ENCODE assay signal across 15 cellular contexts in the genomic region with DNA sequence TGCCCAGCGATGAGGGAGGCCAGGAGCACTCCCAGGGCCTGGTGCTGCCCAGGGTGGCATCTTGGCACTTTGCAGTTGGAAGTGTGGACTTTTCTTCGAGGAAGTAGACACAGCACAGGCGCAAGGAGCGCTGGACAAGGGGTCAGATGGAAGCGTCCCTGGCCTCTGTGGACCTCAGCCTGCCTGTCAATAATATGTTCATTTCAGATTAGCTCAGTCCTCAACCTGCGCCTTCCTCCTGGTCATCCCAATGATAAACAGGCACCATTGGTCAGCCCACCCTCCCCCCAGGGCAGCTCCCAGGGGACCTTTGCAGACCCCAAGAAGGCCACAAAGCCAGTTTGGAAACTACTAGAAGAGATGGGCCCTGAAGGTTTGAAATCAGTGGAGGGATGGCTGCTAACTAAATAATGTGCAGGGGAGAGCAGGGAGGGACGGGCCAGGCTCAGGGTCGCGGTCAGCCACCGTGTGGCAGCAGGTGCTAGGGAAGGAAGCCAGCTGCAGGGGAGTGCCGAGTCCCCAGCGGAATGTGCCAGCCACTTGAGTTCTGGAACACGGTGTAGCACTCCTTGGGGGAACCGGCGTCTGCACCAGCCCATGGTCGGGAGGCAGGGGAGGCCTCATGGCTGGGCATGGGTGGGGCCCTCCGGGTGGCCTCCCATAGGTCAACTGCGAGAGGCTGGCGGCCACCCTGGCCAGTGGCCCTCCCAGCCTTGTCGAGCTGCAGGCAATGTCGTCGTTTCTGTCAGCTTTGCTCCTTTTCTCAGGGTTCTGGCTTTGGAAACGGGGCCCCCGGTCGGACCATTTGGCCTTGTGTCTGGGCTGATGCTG. TPM values are rescaled to one million over a fixed set of nuclear protein-coding genes. Genes with fewer than 3 reads are reported as not detected.
DNase-seq lines count a peak whose midpoint lies in the region; ATAC-seq, FAIRE-seq and TF ChIP-seq lines count a peak whose summit lies in the region.
"Had no signal": no experiment of that assay in that cellular context is flagged by ENCODE, and none has a peak within 500 bp of the region (broad histone marks: within the 10 kb centered on the region; RNA-seq: fewer than 3 reads in every experiment).

No MANE protein-coding gene starts in this region.

- H3K36me3 ChIP-seq in skeletal muscle tissue (ENCODE audit: control insufficient read depth in 3 of 3, insufficient read depth in 3 of 3, low read length in 3 of 3) (peaks cover 20 to 24% (median 20%) of the 10 kb centered on the region in 3 donors), small intestine (ENCODE audit: control insufficient read depth in 2 of 2, insufficient read depth in 2 of 2, low read length in 2 of 2) (peaks cover 3 to 8% of the 10 kb centered on the region in 2 donors)

- peak; percentile 33 for DNase-seq in LHCN-M2 (ENCODE audit: low read depth)
- no peak for DNase-seq in WTC11 (ENCODE audit: low spot score)
- DNase-seq in left colon, result no peak
- DNase-seq in small intestine, result no peak
- DNase-seq in NOMO-1 (lab: John Stamatoyannopoulos, UW; ENCODE audit: unreplicated experiment in 2 of 2), result no peak
- DNase-seq in NOMO-1 treated with DMSO at 0.1 percent for 48 hours (lab: John Stamatoyannopoulos, UW; ENCODE audit: unreplicated experiment), result no peak
- DNase-seq: CD4-positive, alpha-beta memory T cell; HFFc6; midbrain; RPMI8226; stimulated activated CD4-positive, alpha-beta T cell treated with anti-CD3 and anti-CD28 coated beads, Interleukin-4, amount 100 ng/mL, for 1 hour had no signal

- WGBS in small intestine, 3 donors, result 88 to 90% (median 88%) methylated on average over 22 to 25 of the region's 25 CpGs

- H3K9me3 ChIP-seq in skeletal muscle tissue (ENCODE audit: control insufficient read depth in 3 of 3, low read length in 3 of 3) (no peaks in the 10 kb centered on the region), small intestine (ENCODE audit: control insufficient read depth, low read depth) (no peaks in the 10 kb centered on the region)

- no peak for FAIRE-seq in small intestine (lab: Jason Lieb, UNC)

- peak overlapping the region; percentile 33 to 74 (median 39) for H3K9ac ChIP-seq in skeletal muscle tissue (ENCODE audit: low read depth in 1 of 3, low read length in 3 of 3)

- no peaks in the 10 kb centered on the region for H3K27me3 Mint-ChIP-seq in WTC11 (ENCODE audit: low read depth)
- H3K27me3 Mint-ChIP-seq: CD4-positive, alpha-beta memory T cell; stimulated activated memory B cell treated with anti-CD40 and anti-IgM and Interleukin-4, amounts not matched to agents 10 μg/mL and 1 μg/mL and 100 μg/mL, for 72 hours had no signal

- CTCF ChIA-PET in WTC11 (lab: Charles Lee), result interaction anchor here (0.6 to 5.1 kb wide), 4 partner anchors 16 to 192 kb away, joined by 3 to 30 read pairs (median 4); no protein-coding TSS in a partner anchor

- H3K4me3 Mint-ChIP-seq in WTC11, result no peak overlapping the region
- H3K4me3 Mint-ChIP-seq: CD4-positive, alpha-beta memory T cell; HFFc6; stimulated activated memory B cell treated with anti-CD40 and anti-IgM and Interleukin-4, amounts not matched to agents 10 μg/mL and 1 μg/mL and 100 μg/mL, for 72 hours had no signal

- POLR2A ChIA-PET in WTC11 (lab: Charles Lee), result no interaction called here

- intact Hi-C loops in left colon (cut with DNase I, micrococcal nuclease), result no loop called here

- no peaks in the 10 kb centered on the region for H3K27me3 ChIP-seq in skeletal muscle tissue (ENCODE audit: control insufficient read depth in 3 of 3, insufficient read depth in 3 of 3, low read length in 3 of 3)
- no peaks in the 10 kb centered on the region for H3K27me3 ChIP-seq in small intestine (ENCODE audit: control insufficient read depth in 2 of 2, insufficient read depth in 2 of 2, low read length in 2 of 2)

- peaks cover 26% of the 10 kb centered on the region for H3K4me1 Mint-ChIP-seq in WTC11

- H3K9me3 Mint-ChIP-seq in WTC11, result no peaks in the 10 kb centered on the region
- H3K9me3 Mint-ChIP-seq: activated naive CD4-positive, alpha-beta T cell treated with anti-CD3 and anti-CD28 coated beads, Interleukin-2, amount 50 U/mL, for 72 hours; CD4-positive, alpha-beta memory T cell; HFFc6; stimulated activated memory B cell treated with anti-CD40 and anti-IgM and Interleukin-4, amounts not matched to agents 10 μg/mL and 1 μg/mL and 100 μg/mL, for 72 hours had no signal

- H3K4me1 ChIP-seq in skeletal muscle tissue (ENCODE audit: control insufficient read depth in 3 of 3, insufficient read depth in 3 of 3, low read length in 3 of 3), result peaks cover 27 to 35% (median 30%) of the 10 kb centered on the region in 3 donors
- H3K4me1 ChIP-seq in small intestine (ENCODE audit: control insufficient read depth in 2 of 2, insufficient read depth in 1 of 2, low read depth in 1 of 2, low read length in 1 of 2), result no peaks in the 10 kb centered on the region

- H3K4me3 ChIP-seq in skeletal muscle tissue (ENCODE audit: low read length in 3 of 3) (peak overlapping the region in 1 of 3 donors; percentile 29), small intestine (ENCODE audit: low read depth in 1 of 2, low read length in 2 of 2) (no peak overlapping the region)

- TF ChIP-seq CTCF in WTC11 (IDR thresholded peaks at IDR 0.05), result no peak

- H3K27ac ChIP-seq in skeletal muscle tissue (ENCODE audit: low read depth, low read length) (no peak overlapping the region), small intestine (ENCODE audit: low read depth in 1 of 2, low read length in 1 of 2) (no peak overlapping the region)
- H3K27ac ChIP-seq: epithelial cell of prostate had no signal

- H3K27ac Mint-ChIP-seq in WTC11, result no peak overlapping the region
- H3K27ac Mint-ChIP-seq: activated naive CD4-positive, alpha-beta T cell treated with anti-CD3 and anti-CD28 coated beads, Interleukin-2, amount 50 U/mL, for 72 hours; HFFc6; stimulated activated memory B cell treated with anti-CD40 and anti-IgM and Interleukin-4, amounts not matched to agents 10 μg/mL and 1 μg/mL and 100 μg/mL, for 72 hours had no signal

- peaks cover 22% of the 10 kb centered on the region for H3K36me3 Mint-ChIP-seq in WTC11

- ATAC-seq in WTC11, result peak; percentile 39
- peak; percentile 20 for ATAC-seq in left colon
- ATAC-seq: activated naive CD4-positive, alpha-beta T cell treated with anti-CD3 and anti-CD28 coated beads, Interleukin-2, amount 50 U/mL, for 72 hours; stimulated activated memory B cell treated with anti-CD40 and anti-IgM and Interleukin-4, amounts not matched to agents 10 μg/mL and 1 μg/mL and 100 μg/mL, for 72 hours had no signal

TF ChIP-seq in WTC11, 78 proteins besides CTCF, POLR2A, EP300 and RAD21 (continues in another document):
- TF ChIP-seq FOXK1 (CRISPR knock-in tag; IDR thresholded peaks at IDR 0.05) (no peak), ATF2 (CRISPR knock-in tag; IDR thresholded peaks at IDR 0.05; ENCODE audit: borderline replicate concordance, low read depth) (no peak), ZNF423 (CRISPR knock-in tag; IDR thresholded peaks at IDR 0.05) (no peak), ZNF671 (CRISPR knock-in tag; IDR thresholded peaks at IDR 0.05) (no peak), SMAD4 (CRISPR knock-in tag; IDR thresholded peaks at IDR 0.05) (no peak), ZNF532 (CRISPR knock-in tag; IDR thresholded peaks at IDR 0.05; ENCODE audit: borderline replicate concordance) (no peak)

RNA-seq across cellular contexts. Expression of gene ADI1, which starts 59.9 kb away (rescaled TPM):
- total RNA-seq in LHCN-M2 (2014; rRNA removed), result 60.0 and 61.8 TPM in 2 replicates
- polyA plus RNA-seq in LHCN-M2 (2012), result 68.6 TPM
- 20.1 to 21.4 TPM (median 20.1 TPM) in 3 replicates for total RNA-seq in WTC11 (2021)
- 100 to 1,000 TPM in 1 of 2 donors, 10 to 100 TPM in 1; 64.3 to 105 TPM for total RNA-seq in left colon
- 38.1 TPM for total RNA-seq in skeletal muscle tissue
- polyA plus RNA-seq in small intestine, result 100 to 1,000 TPM in 2 of 3 donors, 10 to 100 TPM in 1; 65.4 to 615 (median 326) TPM
